In the genomic region with DNA sequence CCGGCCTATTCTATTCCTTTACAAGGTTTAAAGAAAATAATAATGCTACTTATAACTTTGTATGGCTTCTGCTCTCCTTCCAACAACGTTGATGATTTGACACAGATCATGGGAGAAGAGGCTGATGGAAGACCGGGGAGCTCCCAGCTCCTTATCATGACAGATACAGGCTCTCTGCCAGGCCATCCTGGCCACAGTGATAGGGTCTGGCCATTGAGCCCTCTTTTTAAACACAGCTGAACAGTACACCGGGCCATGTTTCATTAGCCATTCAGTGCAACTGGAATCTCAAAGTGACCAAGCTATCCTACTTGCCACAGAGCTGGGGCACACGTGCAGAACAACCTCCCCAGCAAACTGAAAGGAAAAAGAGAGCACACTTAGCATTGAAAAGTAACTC, we compare ENCODE assay signal across 15 cellular contexts.
"Had no signal": no experiment of that assay in that cellular context is flagged by ENCODE, and none has a peak within 500 bp of the region (broad histone marks: within the 10 kb centered on the region; RNA-seq: fewer than 3 reads in every experiment).

No MANE protein-coding gene starts in this region.

- H3K27me3 ChIP-seq: neural progenitor cell, ovary, right lobe of liver, tibial artery, upper lobe of left lung, uterus had no signal

- H3K4me1 ChIP-seq: neural progenitor cell, right lobe of liver, tibial artery, upper lobe of left lung had no signal

- ATAC-seq: esophagus mucosa; natural killer cell treated with Interleukin-12 subunit alpha and Interleukin-12 subunit beta and Interleukin-15 and Interleukin-18, amount 100 ng/mL, for 72 hours; right lobe of liver; stimulated activated memory B cell treated with anti-CD40 and anti-IgM and Interleukin-4, amounts not matched to agents 10 μg/mL and 1 μg/mL and 100 μg/mL, for 72 hours had no signal

- H3K9me3 ChIP-seq: ovary, right lobe of liver, tibial artery, upper lobe of left lung, uterus had no signal

- H3K36me3 ChIP-seq: neural progenitor cell, uterus had no signal

- H3K4me3 ChIP-seq: coronary artery, neural progenitor cell, ovary, right lobe of liver, tibial artery, upper lobe of left lung, uterus had no signal

- DNase-seq: effector CD4-positive, alpha-beta T cell; islet precursor cell; midbrain; nucleus accumbens; ovary; right lobe of liver; stimulated activated CD4-positive, alpha-beta T cell treated with anti-CD3 and anti-CD28 coated beads, Interleukin-4, amount 100 ng/mL, for 1 hour; tibial artery; upper lobe of left lung; uterus had no signal

- H3K27ac ChIP-seq: coronary artery, neural progenitor cell, ovary, right lobe of liver, tibial artery, upper lobe of left lung, uterus had no signal
